In the genomic region with DNA sequence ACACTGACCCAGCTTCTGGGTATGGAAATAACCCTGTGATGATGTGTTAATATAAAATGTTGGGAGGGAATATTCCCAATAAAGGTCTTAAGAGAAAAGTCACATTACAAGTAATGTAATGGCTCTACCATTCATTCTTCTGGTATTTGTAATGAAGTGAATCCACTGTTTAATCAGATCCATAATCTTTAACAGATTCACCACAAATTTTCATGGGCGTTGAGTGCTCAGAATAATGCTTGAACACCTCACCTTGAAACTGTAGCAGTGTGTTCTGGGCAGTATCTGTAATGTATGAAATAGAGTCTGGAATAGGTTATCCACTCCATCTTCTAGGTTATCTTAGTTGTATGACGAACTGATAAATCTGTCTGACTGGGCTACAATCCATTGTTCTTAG, we compare ENCODE assay signal across 1 cellular context.
TF ChIP-seq lines count a peak whose summit lies in the region.

No MANE protein-coding gene starts in this region.

TF ChIP-seq in GM23338, 12 proteins besides CTCF, POLR2A, EP300 and RAD21:
- TF ChIP-seq, protein P1, sequence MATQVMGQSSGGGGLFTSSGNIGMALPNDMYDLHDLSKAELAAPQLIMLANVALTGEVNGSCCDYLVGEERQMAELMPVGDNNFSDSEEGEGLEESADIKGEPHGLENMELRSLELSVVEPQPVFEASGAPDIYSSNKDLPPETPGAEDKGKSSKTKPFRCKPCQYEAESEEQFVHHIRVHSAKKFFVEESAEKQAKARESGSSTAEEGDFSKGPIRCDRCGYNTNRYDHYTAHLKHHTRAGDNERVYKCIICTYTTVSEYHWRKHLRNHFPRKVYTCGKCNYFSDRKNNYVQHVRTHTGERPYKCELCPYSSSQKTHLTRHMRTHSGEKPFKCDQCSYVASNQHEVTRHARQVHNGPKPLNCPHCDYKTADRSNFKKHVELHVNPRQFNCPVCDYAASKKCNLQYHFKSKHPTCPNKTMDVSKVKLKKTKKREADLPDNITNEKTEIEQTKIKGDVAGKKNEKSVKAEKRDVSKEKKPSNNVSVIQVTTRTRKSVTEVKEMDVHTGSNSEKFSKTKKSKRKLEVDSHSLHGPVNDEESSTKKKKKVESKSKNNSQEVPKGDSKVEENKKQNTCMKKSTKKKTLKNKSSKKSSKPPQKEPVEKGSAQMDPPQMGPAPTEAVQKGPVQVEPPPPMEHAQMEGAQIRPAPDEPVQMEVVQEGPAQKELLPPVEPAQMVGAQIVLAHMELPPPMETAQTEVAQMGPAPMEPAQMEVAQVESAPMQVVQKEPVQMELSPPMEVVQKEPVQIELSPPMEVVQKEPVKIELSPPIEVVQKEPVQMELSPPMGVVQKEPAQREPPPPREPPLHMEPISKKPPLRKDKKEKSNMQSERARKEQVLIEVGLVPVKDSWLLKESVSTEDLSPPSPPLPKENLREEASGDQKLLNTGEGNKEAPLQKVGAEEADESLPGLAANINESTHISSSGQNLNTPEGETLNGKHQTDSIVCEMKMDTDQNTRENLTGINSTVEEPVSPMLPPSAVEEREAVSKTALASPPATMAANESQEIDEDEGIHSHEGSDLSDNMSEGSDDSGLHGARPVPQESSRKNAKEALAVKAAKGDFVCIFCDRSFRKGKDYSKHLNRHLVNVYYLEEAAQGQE (IDR thresholded peaks at IDR 0.05; ENCODE audit: unreplicated experiment), result no peak
- TF ChIP-seq, protein P2, sequence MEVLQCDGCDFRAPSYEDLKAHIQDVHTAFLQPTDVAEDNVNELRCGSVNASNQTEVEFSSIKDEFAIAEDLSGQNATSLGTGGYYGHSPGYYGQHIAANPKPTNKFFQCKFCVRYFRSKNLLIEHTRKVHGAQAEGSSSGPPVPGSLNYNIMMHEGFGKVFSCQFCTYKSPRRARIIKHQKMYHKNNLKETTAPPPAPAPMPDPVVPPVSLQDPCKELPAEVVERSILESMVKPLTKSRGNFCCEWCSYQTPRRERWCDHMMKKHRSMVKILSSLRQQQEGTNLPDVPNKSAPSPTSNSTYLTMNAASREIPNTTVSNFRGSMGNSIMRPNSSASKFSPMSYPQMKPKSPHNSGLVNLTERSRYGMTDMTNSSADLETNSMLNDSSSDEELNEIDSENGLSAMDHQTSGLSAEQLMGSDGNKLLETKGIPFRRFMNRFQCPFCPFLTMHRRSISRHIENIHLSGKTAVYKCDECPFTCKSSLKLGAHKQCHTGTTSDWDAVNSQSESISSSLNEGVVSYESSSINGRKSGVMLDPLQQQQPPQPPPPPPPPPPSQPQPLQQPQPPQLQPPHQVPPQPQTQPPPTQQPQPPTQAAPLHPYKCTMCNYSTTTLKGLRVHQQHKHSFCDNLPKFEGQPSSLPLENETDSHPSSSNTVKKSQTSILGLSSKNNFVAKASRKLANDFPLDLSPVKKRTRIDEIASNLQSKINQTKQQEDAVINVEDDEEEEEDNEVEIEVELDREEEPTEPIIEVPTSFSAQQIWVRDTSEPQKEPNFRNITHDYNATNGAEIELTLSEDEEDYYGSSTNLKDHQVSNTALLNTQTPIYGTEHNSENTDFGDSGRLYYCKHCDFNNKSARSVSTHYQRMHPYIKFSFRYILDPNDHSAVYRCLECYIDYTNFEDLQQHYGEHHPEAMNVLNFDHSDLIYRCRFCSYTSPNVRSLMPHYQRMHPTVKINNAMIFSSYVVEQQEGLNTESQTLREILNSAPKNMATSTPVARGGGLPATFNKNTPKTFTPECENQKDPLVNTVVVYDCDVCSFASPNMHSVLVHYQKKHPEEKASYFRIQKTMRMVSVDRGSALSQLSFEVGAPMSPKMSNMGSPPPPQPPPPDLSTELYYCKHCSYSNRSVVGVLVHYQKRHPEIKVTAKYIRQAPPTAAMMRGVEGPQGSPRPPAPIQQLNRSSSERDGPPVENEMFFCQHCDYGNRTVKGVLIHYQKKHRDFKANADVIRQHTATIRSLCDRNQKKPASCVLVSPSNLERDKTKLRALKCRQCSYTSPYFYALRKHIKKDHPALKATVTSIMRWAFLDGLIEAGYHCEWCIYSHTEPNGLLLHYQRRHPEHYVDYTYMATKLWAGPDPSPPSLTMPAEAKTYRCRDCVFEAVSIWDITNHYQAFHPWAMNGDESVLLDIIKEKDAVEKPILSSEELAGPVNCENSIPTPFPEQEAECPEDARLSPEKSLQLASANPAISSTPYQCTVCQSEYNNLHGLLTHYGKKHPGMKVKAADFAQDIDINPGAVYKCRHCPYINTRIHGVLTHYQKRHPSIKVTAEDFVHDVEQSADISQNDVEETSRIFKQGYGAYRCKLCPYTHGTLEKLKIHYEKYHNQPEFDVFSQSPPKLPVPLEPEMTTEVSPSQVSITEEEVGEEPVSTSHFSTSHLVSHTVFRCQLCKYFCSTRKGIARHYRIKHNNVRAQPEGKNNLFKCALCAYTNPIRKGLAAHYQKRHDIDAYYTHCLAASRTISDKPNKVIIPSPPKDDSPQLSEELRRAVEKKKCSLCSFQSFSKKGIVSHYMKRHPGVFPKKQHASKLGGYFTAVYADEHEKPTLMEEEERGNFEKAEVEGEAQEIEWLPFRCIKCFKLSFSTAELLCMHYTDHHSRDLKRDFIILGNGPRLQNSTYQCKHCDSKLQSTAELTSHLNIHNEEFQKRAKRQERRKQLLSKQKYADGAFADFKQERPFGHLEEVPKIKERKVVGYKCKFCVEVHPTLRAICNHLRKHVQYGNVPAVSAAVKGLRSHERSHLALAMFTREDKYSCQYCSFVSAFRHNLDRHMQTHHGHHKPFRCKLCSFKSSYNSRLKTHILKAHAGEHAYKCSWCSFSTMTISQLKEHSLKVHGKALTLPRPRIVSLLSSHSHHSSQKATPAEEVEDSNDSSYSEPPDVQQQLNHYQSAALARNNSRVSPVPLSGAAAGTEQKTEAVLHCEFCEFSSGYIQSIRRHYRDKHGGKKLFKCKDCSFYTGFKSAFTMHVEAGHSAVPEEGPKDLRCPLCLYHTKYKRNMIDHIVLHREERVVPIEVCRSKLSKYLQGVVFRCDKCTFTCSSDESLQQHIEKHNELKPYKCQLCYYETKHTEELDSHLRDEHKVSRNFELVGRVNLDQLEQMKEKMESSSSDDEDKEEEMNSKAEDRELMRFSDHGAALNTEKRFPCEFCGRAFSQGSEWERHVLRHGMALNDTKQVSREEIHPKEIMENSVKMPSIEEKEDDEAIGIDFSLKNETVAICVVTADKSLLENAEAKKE (CRISPR knock-in tag; IDR thresholded peaks at IDR 0.05), result no peak
- TF ChIP-seq POLR2AphosphoS5 (IDR thresholded peaks at IDR 0.05; ENCODE audit: low read depth) (no peak), STAT1 (IDR thresholded peaks at IDR 0.05; ENCODE audit: unreplicated experiment) (no peak), CREB1 (CRISPR knock-in tag; IDR thresholded peaks at IDR 0.05; ENCODE audit: low read depth) (no peak), ZNF331 (CRISPR knock-in tag; IDR thresholded peaks at IDR 0.05; ENCODE audit: low read depth) (no peak), NANOG (IDR thresholded peaks at IDR 0.05; ENCODE audit: borderline replicate concordance) (no peak), ZNF114 (CRISPR knock-in tag; IDR thresholded peaks at IDR 0.05) (no peak), EZH2phosphoT487 (IDR thresholded peaks at IDR 0.05; ENCODE audit: unreplicated experiment) (no peak), JUNB (IDR thresholded peaks at IDR 0.05; ENCODE audit: unreplicated experiment) (no peak), EZH2 (IDR thresholded peaks at IDR 0.05; ENCODE audit: low read depth, unreplicated experiment) (no peak)
- TF ChIP-seq, protein P3, sequence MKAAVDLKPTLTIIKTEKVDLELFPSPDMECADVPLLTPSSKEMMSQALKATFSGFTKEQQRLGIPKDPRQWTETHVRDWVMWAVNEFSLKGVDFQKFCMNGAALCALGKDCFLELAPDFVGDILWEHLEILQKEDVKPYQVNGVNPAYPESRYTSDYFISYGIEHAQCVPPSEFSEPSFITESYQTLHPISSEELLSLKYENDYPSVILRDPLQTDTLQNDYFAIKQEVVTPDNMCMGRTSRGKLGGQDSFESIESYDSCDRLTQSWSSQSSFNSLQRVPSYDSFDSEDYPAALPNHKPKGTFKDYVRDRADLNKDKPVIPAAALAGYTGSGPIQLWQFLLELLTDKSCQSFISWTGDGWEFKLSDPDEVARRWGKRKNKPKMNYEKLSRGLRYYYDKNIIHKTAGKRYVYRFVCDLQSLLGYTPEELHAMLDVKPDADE (IDR thresholded peaks at IDR 0.05), result no peak
